In the genomic region with DNA sequence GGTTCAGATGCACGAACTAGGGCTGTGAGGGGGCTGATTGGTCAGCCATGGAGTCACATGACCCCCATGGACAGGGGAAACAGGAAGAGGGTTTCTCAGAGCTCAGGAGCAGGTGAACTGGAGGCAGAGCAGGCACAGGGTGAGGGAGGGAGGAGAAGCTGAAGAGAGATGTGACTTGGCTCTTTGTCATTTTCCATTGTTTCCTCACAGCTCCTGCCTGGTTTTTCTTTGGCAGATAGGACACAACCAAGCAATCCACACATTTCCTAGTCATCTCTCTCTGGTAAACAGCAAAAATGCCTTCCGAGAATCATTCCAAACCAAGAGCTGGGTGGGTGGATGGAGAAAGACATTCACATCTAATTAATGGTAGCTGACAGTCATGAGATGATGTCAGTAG, we compare ENCODE assay signal across 16 cellular contexts. TPM values are rescaled to one million over a fixed set of nuclear protein-coding genes. Genes with fewer than 3 reads are reported as not detected.
A peak's percentile ranks its signal among the peaks of the same experiment; 100 is the strongest.
DNase-seq lines count a peak whose midpoint lies in the region; ATAC-seq, FAIRE-seq and TF ChIP-seq lines count a peak whose summit lies in the region.
"Had no signal": no experiment of that assay in that cellular context is flagged by ENCODE, and none has a peak within 500 bp of the region (broad histone marks: within the 10 kb centered on the region; RNA-seq: fewer than 3 reads in every experiment).

No MANE protein-coding gene starts in this region.

- no peak overlapping the region for H3K9ac ChIP-seq in skeletal muscle tissue (ENCODE audit: low read depth in 1 of 3, low read length in 3 of 3)
- H3K9ac ChIP-seq: BLaER1 treated with 17β-estradiol and CSF1 and Interleukin-3, amounts not matched to agents 10 nM and 100 nM had no signal

- no peaks in the 10 kb centered on the region for H3K27me3 ChIP-seq in skeletal muscle tissue (ENCODE audit: control insufficient read depth in 3 of 3, insufficient read depth in 3 of 3, low read length in 3 of 3)
- H3K27me3 ChIP-seq: BLaER1 treated with 17β-estradiol and CSF1 and Interleukin-3, amounts not matched to agents 10 nM and 100 nM had no signal

- DNase-seq in AG20443 (ENCODE audit: low spot score) (peak; percentile 79), fibroblast of the aortic adventitia (ENCODE audit: low read depth) (peak; percentile 92), NCI-H226 (no peak), T-helper 1 cell (no peak), substantia nigra (lab: John Stamatoyannopoulos, UW) (no peak), HTR-8/SVneo (ENCODE audit: insufficient read length, low spot score) (no peak)
- DNase-seq: activated CD4-positive, alpha-beta T cell treated with anti-CD3 and anti-CD28 coated beads, Interleukin-2, amount 10 ng/mL, durations not matched to agents 24 days and 14 days; activated naive CD8-positive, alpha-beta T cell treated with anti-CD3 and anti-CD28 coated beads, Interleukin-2, amount 50 U/mL, for 24 hours; activated T-cell treated with anti-CD3 and anti-CD28 coated beads, Interleukin-2, amount 50 U/mL, for 24 hours; DMS53; left ventricle myocardium superior; NCI-H2171 treated with DMSO at 0.1 percent for 48 hours; NK-92 treated with Interleukin-12 subunit alpha and Interleukin-12 subunit beta, amount 100 ng/mL, for 24 hours had no signal

- no peaks in the 10 kb centered on the region for H3K9me3 ChIP-seq in skeletal muscle tissue (ENCODE audit: control insufficient read depth in 3 of 3, low read length in 3 of 3)

- H3K36me3 ChIP-seq in skeletal muscle tissue (ENCODE audit: control insufficient read depth in 3 of 3, insufficient read depth in 3 of 3, low read length in 3 of 3), result no peaks in the 10 kb centered on the region
- H3K36me3 ChIP-seq: BLaER1 treated with 17β-estradiol and CSF1 and Interleukin-3, amounts not matched to agents 10 nM and 100 nM had no signal

- FAIRE-seq in HTR-8/SVneo (lab: Jason Lieb, UNC), result no peak

- no peak for TF ChIP-seq CTCF in fibroblast of the aortic adventitia (IDR thresholded peaks at IDR 0.05; ENCODE audit: insufficient read depth, low read length)

- no peak overlapping the region for H3K4me3 ChIP-seq in fibroblast of the aortic adventitia (ENCODE audit: low read depth, low read length)
- no peak overlapping the region for H3K4me3 ChIP-seq in skeletal muscle tissue (ENCODE audit: low read length in 3 of 3)
- H3K4me3 ChIP-seq: BLaER1 treated with 17β-estradiol and CSF1 and Interleukin-3, amounts not matched to agents 10 nM and 100 nM had no signal

- ATAC-seq in SK-N-SH treated with all-trans-retinoic acid at 6 μM for 48 hours, result peak; percentile 36
- ATAC-seq: activated naive CD8-positive, alpha-beta T cell treated with anti-CD3 and anti-CD28 coated beads, Interleukin-2, amount 50 U/mL, for 24 hours; left ventricle myocardium superior had no signal

- H3K4me1 ChIP-seq in skeletal muscle tissue (ENCODE audit: control insufficient read depth in 3 of 3, insufficient read depth in 3 of 3, low read length in 3 of 3), result peaks cover 0 to 6% (median 3%) of the 10 kb centered on the region in 3 donors
- H3K4me1 ChIP-seq: BLaER1 treated with 17β-estradiol and CSF1 and Interleukin-3, amounts not matched to agents 10 nM and 100 nM had no signal

- peak overlapping the region; percentile 54 for H3K27ac ChIP-seq in skeletal muscle tissue (ENCODE audit: low read depth, low read length)
- H3K27ac ChIP-seq in substantia nigra (ENCODE audit: low read depth, low read length, poor library complexity, severe bottlenecking), result no peak overlapping the region
- H3K27ac ChIP-seq: BLaER1 treated with 17β-estradiol and CSF1 and Interleukin-3, amounts not matched to agents 10 nM and 100 nM had no signal

TF ChIP-seq in SK-N-SH treated with all-trans-retinoic acid at 6 μM for 48 hours, 23 proteins besides CTCF, POLR2A, EP300 and RAD21:
- TF ChIP-seq ISL1 (CRISPR knock-in tag; IDR thresholded peaks at IDR 0.05) (peak; percentile 64; the same call in 1 of the 2 replicates), SNAI2 (CRISPR knock-in tag; IDR thresholded peaks at IDR 0.05) (no peak), ZFP3 (CRISPR knock-in tag; IDR thresholded peaks at IDR 0.05) (0 out of 2 replicates have a peak, but pooled peaks have one; percentile 9), CSDC2 (CRISPR knock-in tag; IDR thresholded peaks at IDR 0.05) (0 out of 2 replicates have a peak, but pooled peaks have one; percentile 20)

RNA-seq across cellular contexts. Expression of a gene that starts 43.4 kb away (rescaled TPM):
- total RNA-seq in fibroblast of the aortic adventitia (ENCODE audit: low replicate concordance) (22.4 and 30.3 TPM in 2 replicates), skeletal muscle tissue (35.0 TPM)

Comparison
In these comparisons a context has a peak if more than half of its experiments do, and no peak if none do; other contexts are left out.
1. DNase-seq: peak in AG20443 (single experiment) and fibroblast of the aortic adventitia (single experiment); none in NCI-H226 (single experiment), T-helper 1 cell (0 of 5), substantia nigra (0 of 49) and HTR-8/SVneo (single experiment).